Comparison of ENCODE assay signal across 1 cellular context in the genomic region with DNA sequence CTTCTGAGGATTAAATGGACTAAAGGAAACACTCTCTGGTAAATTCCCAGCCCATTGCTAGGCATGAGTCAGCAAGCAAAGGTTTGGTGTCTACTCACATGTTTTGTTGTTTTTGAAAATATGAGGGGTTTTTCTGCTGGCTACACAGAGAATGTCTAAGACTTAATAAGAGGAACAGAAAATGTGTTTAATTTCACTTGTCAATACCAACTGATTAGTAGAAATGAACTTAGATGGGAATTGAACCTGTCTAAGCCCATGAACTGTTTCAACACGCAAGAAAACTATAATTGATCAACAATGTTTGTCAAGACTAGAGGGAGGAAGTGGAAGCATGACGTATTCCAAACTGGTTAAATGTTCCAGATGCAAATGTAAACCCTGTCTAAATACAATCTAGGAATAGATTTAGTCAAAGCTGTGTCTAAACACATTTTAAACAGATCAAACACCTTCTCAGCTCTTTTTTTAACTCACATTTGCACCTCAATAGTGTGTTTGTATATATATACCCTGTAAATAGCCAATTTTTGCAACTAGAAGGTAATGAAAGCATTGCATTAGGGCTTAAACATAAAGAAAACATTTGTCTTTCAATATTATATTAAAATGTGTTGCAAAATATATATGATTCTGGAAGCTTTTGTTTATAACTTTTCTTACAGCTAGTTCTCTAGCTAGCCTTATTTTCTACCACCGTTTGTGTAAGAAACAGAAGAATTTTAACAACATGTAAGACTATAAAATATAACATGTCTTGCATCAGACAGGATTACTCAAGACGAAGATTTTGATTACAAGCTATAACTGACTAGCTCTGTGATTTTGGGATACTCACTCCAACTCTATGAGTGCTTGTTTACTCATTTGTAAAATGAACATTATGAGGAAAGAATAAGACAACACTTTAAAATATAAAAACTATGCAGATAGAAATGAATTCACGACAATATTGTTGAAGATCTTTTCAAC.
TF ChIP-seq lines count a peak whose summit lies in the region.

No MANE protein-coding gene starts in this region.

TF ChIP-seq in IMR-90, 13 proteins besides CTCF, POLR2A, EP300 and RAD21 (continued from another document):
- TF ChIP-seq, protein P1, sequence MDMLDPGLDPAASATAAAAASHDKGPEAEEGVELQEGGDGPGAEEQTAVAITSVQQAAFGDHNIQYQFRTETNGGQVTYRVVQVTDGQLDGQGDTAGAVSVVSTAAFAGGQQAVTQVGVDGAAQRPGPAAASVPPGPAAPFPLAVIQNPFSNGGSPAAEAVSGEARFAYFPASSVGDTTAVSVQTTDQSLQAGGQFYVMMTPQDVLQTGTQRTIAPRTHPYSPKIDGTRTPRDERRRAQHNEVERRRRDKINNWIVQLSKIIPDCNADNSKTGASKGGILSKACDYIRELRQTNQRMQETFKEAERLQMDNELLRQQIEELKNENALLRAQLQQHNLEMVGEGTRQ (IDR thresholded peaks at IDR 0.05; ENCODE audit: low read depth, low read length) = no peak
- TF ChIP-seq MAZ (IDR thresholded peaks at IDR 0.05; ENCODE audit: borderline replicate concordance, low read depth, low read length) (no peak), RFX5 (IDR thresholded peaks at IDR 0.05; ENCODE audit: low read depth, low read length) (no peak), RCOR1 (IDR thresholded peaks at IDR 0.05; ENCODE audit: insufficient replicate concordance, low read length) (no peak), MAFK (IDR thresholded peaks at IDR 0.05; ENCODE audit: low read depth, low read length) (peak; percentile 23; the same call in 1 of the 2 replicates), MXI1 (IDR thresholded peaks at IDR 0.05; ENCODE audit: borderline replicate concordance, low read depth, low read length) (no peak), CEBPB (IDR thresholded peaks at IDR 0.05; ENCODE audit: low read depth, low read length) (0 out of 2 replicates have a peak, but pooled peaks have one; percentile 20), FOS (IDR thresholded peaks at IDR 0.05; ENCODE audit: low read depth, low read length) (peak; percentile 44; the same call in 1 of the 2 replicates)
- TF ChIP-seq, protein P2, sequence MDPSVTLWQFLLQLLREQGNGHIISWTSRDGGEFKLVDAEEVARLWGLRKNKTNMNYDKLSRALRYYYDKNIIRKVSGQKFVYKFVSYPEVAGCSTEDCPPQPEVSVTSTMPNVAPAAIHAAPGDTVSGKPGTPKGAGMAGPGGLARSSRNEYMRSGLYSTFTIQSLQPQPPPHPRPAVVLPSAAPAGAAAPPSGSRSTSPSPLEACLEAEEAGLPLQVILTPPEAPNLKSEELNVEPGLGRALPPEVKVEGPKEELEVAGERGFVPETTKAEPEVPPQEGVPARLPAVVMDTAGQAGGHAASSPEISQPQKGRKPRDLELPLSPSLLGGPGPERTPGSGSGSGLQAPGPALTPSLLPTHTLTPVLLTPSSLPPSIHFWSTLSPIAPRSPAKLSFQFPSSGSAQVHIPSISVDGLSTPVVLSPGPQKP (IDR thresholded peaks at IDR 0.05; ENCODE audit: borderline replicate concordance, low read depth, low read length) = no peak
